Comparison of ENCODE assay signal across 8 cellular contexts in genomic region chr7:23055582-23056178, GRCh38. TPM values are rescaled to one million over a fixed set of nuclear protein-coding genes. Genes with fewer than 3 reads are reported as not detected.
DNase-seq lines count a peak whose midpoint lies in the region; ATAC-seq, FAIRE-seq and TF ChIP-seq lines count a peak whose summit lies in the region.

No MANE protein-coding gene starts in this region.

- no peak for DNase-seq in Right ventricle myocardium inferior (ENCODE audit: missing footprints)
- no peak for DNase-seq in cardiac septum (ENCODE audit: low spot score)
- peak; percentile 77 for DNase-seq in NCI-H460 (ENCODE audit: extremely low read depth, low read depth)
- peak; percentile 75 for DNase-seq in activated CD4-positive, alpha-beta T cell treated with anti-CD3 and anti-CD28 coated beads, Interleukin-2, amount 10 ng/mL, durations not matched to agents 7 days and 5 days
- no peak for DNase-seq in H1 (ENCODE audit: low read depth in 1 of 2, low spot score in 2 of 2)
- peak; percentile 63 for DNase-seq in mucosa of gallbladder (ENCODE audit: low spot score)
- peak; percentile 31 for DNase-seq in stomach

- no peak overlapping the region for H2BK20ac ChIP-seq in H1 (ENCODE audit: low read length)

- no peak overlapping the region for H3K4ac ChIP-seq in H1 (replicated peaks; ENCODE audit: insufficient read length, low read depth, low read length)

- no peak overlapping the region for H4K5ac ChIP-seq in H1 (ENCODE audit: insufficient read length, low read depth, low read length)

- peaks cover 4% of the 10 kb centered on the region for H3K4me1 Mint-ChIP-seq in activated CD4-positive, alpha-beta T cell treated with anti-CD3 and anti-CD28 coated beads, Interleukin-2, amount 10 ng/mL, durations not matched to agents 7 days and 5 days

- H3K9ac ChIP-seq in H1 (replicated peaks in 1 of 4; ENCODE audit: extremely low read depth in 1 of 4, low read depth in 3 of 4, low read length in 3 of 4): no peak overlapping the region

- H4K8ac ChIP-seq in H1 (ENCODE audit: extremely low read depth, insufficient read depth, low read length): no peak overlapping the region

- no peaks in the 10 kb centered on the region for H3K9me3 Mint-ChIP-seq in activated CD4-positive, alpha-beta T cell treated with anti-CD3 and anti-CD28 coated beads, Interleukin-2, amount 10 ng/mL, durations not matched to agents 7 days and 5 days

- H3K79me1 ChIP-seq in H1 (ENCODE audit: low read depth, low read length): no peaks in the 10 kb centered on the region

- H3K56ac ChIP-seq in H1 (replicated peaks; ENCODE audit: insufficient read length, low read depth, low read length): no peak overlapping the region

- CTCF ChIA-PET in activated CD4-positive, alpha-beta T cell treated with anti-CD3 and anti-CD28 coated beads, Interleukin-2, amount 10 ng/mL, durations not matched to agents 7 days and 5 days (lab: Charles Lee): interaction anchor here (0.7 to 2.7 kb wide), 17 partner anchors 12 to 495 kb away, joined by 3 to 10 read pairs (median 4); partner anchors contain the start of gene IL6
- CTCF ChIA-PET in H1 (lab: Charles Lee; ENCODE audit: partially characterized antibody): interaction anchor here (0.6 to 3.6 kb wide), 69 partner anchors 11 to 1164 kb away, joined by 3 to 33 read pairs (median 4); partner anchors contain the start of gene IL6

- H3K27ac ChIP-seq in H1 (ENCODE audit: low read depth, low read length) (no peak overlapping the region), stomach (no peak overlapping the region)

- H3K36me3 Mint-ChIP-seq in activated CD4-positive, alpha-beta T cell treated with anti-CD3 and anti-CD28 coated beads, Interleukin-2, amount 10 ng/mL, durations not matched to agents 7 days and 5 days (ENCODE audit: low read depth): no peaks in the 10 kb centered on the region

- H3K27me3 ChIP-seq in H1 (replicated peaks in 1 of 4; ENCODE audit: control insufficient read depth in 3 of 4, extremely low read depth in 1 of 4, insufficient read depth in 3 of 4, low read length in 3 of 4) (no peaks in the 10 kb centered on the region), stomach (no peaks in the 10 kb centered on the region)

- no peak overlapping the region for H3K23ac ChIP-seq in H1 (ENCODE audit: insufficient read length)

- H2AK5ac ChIP-seq in H1 (ENCODE audit: low read depth, low read length): no peak overlapping the region

- H3K4me3 ChIP-seq in H1 (ENCODE audit: extremely low read depth in 1 of 4, insufficient read depth in 2 of 4, low read depth in 3 of 4, low read length in 4 of 4): no peak overlapping the region
- no peak overlapping the region for H3K4me3 ChIP-seq in stomach

- no peak for TF ChIP-seq POLR2A in H1 (IDR thresholded peaks at IDR 0.05; ENCODE audit: control extremely low read depth in 1 of 2, low read depth in 2 of 2, low read length in 2 of 2)
- no peak for TF ChIP-seq POLR2A in stomach (IDR thresholded peaks at IDR 0.05)

- H3K9me3 ChIP-seq in H1 (ENCODE audit: insufficient read depth in 2 of 2, low read depth in 1 of 2, low read length in 1 of 2): no peaks in the 10 kb centered on the region
- H3K9me3 ChIP-seq in stomach: no peaks in the 10 kb centered on the region

- H3K4me1 ChIP-seq in H1 (replicated peaks in 1 of 4; ENCODE audit: control insufficient read depth in 3 of 4, insufficient read depth in 4 of 4, low read length in 3 of 4): no peaks in the 10 kb centered on the region
- H3K4me1 ChIP-seq in stomach: no peaks in the 10 kb centered on the region

- no peaks in the 10 kb centered on the region; the same call in 1 of the 2 replicates for H3K23me2 ChIP-seq in H1 (ENCODE audit: low read depth, low read length)

- no peak overlapping the region for H2BK120ac ChIP-seq in H1 (replicated peaks; ENCODE audit: low read depth, low read length)

- ATAC-seq in Right ventricle myocardium inferior (peak; percentile 67), HG03175 (IDR thresholded peaks at IDR 0.05; ENCODE audit: unreplicated experiment) (peak; percentile 87)

- H3K27me3 Mint-ChIP-seq in activated CD4-positive, alpha-beta T cell treated with anti-CD3 and anti-CD28 coated beads, Interleukin-2, amount 10 ng/mL, durations not matched to agents 7 days and 5 days: no peaks in the 10 kb centered on the region

- H3K79me2 ChIP-seq in H1 (ENCODE audit: control insufficient read depth in 1 of 2, insufficient read depth in 2 of 2, low read length in 2 of 2): no peaks in the 10 kb centered on the region

- H4K91ac ChIP-seq in H1 (replicated peaks; ENCODE audit: insufficient read length, low read length): no peak overlapping the region

- H3K18ac ChIP-seq in H1 (ENCODE audit: extremely low read depth, low read length): no peak overlapping the region

- no peaks in the 10 kb centered on the region for H4K20me1 ChIP-seq in H1 (replicated peaks in 1 of 2; ENCODE audit: control insufficient read depth in 1 of 2, insufficient read depth in 2 of 2, low read length in 2 of 2)

- TF ChIP-seq CTCF in H1 (IDR thresholded peaks at IDR 0.05; ENCODE audit: control extremely low read depth in 1 of 3, insufficient read depth in 1 of 3, low read depth in 1 of 3, low read length in 3 of 3): peak in 2 of 3 experiments; percentile 78 to 83; a peak in 3 of 4 replicates
- peak in 5 of 7 experiments; percentile 71 to 80 (median 77) for TF ChIP-seq CTCF in stomach (IDR thresholded peaks at IDR 0.05)

- H3K27ac Mint-ChIP-seq in activated CD4-positive, alpha-beta T cell treated with anti-CD3 and anti-CD28 coated beads, Interleukin-2, amount 10 ng/mL, durations not matched to agents 7 days and 5 days: no peak overlapping the region

- TF ChIP-seq RAD21 in H1 (IDR thresholded peaks at IDR 0.05 in 1 of 2, conservative IDR thresholded peaks at IDR 0.05 in 1 of 2; ENCODE audit: low read depth in 2 of 2, low read length in 2 of 2): peak; percentile 98

- H2BK5ac ChIP-seq in H1 (ENCODE audit: low read depth, low read length): no peak overlapping the region

- H3K14ac ChIP-seq in H1 (ENCODE audit: insufficient read length): no peak overlapping the region

- peak; percentile 88 for FAIRE-seq in H1 (lab: Jason Lieb, UNC)

- H2AFZ ChIP-seq in H1 (ENCODE audit: low read length): no peak overlapping the region

- no peak for TF ChIP-seq EP300 in H1 (IDR thresholded peaks at IDR 0.05; ENCODE audit: borderline replicate concordance in 1 of 2, low read depth in 2 of 2, low read length in 2 of 2)
- TF ChIP-seq EP300 in stomach (IDR thresholded peaks at IDR 0.05): no peak

- H3K36me3 ChIP-seq in H1 (ENCODE audit: control insufficient read depth in 2 of 4, insufficient read depth in 4 of 4, low read length in 3 of 4) (no peaks in the 10 kb centered on the region), stomach (no peaks in the 10 kb centered on the region)

- no peak overlapping the region for H2BK15ac ChIP-seq in H1 (ENCODE audit: low read length)

- no peak overlapping the region for H2BK12ac ChIP-seq in H1 (ENCODE audit: low read depth, low read length)

- 2% methylated on average over 2 of the region's 2 CpGs; no CpG with 5 or more reads in 1 of the 2 experiments for WGBS in H1 (ENCODE audit: extremely low coverage in 1 of 2, insufficient coverage in 1 of 2, insufficient read length in 1 of 2, insufficient replicate concordance in 2 of 2, low coverage in 1 of 2, low lambda C conversion rate in 2 of 2, missing lambda C conversion rate in 1 of 2), 2 experiments
- WGBS in stomach, 5 donors: 0 to 1% (median 0%) methylated on average over 2 of the region's 2 CpGs

- POLR2A ChIA-PET in activated CD4-positive, alpha-beta T cell treated with anti-CD3 and anti-CD28 coated beads, Interleukin-2, amount 10 ng/mL, durations not matched to agents 7 days and 5 days (lab: Charles Lee): no interaction called here
- POLR2A ChIA-PET in H1 (lab: Charles Lee; ENCODE audit: partially characterized antibody): interaction anchor here (1.1 to 3.0 kb wide), 4 partner anchors 189 to 246 kb away, joined by 4 to 12 read pairs (median 8); no protein-coding TSS in a partner anchor

- intact Hi-C loops in Right ventricle myocardium inferior (cut with DNase I) (loop anchor here (1.0 to 5.0 kb wide), 4 partner anchors 201 to 495 kb away; partner anchors contain the start of genes IL6 and TOMM7), cardiac septum (cut with DNase I) (loop anchor here (5.0 to 10.0 kb wide), 2 partner anchors 201 to 493 kb away; no protein-coding TSS in a partner anchor), stomach (cut with DNase I; ENCODE audit: low total_unique reads) (loop anchor here (10.0 kb wide), 1 partner anchor 231 kb away; the partner anchor contains the start of gene TOMM7)

- H3K4me3 Mint-ChIP-seq in activated CD4-positive, alpha-beta T cell treated with anti-CD3 and anti-CD28 coated beads, Interleukin-2, amount 10 ng/mL, durations not matched to agents 7 days and 5 days: no peak overlapping the region

- no peak overlapping the region for H3K4me2 ChIP-seq in H1 (ENCODE audit: insufficient read depth in 1 of 2, low read depth in 2 of 2, low read length in 2 of 2)

RNA-seq across cellular contexts. Expression of gene HYCC1, which starts 41.8 kb away (rescaled TPM):
- 40.8 TPM for total RNA-seq in Right ventricle myocardium inferior
- total RNA-seq in cardiac septum: 38.9 TPM
- 22.2 and 30.7 TPM in 2 replicates for total RNA-seq in NCI-H460 (2014; rRNA removed; shearing (Covaris generic))
- polyA plus RNA-seq in NCI-H460 (2014; cell fraction: nucleus; rRNA removed): 17.6 and 20.6 TPM in 2 replicates
- 10 to 100 TPM; 47.2 to 54.2 TPM for total RNA-seq in activated CD4-positive, alpha-beta T cell treated with anti-CD3 and anti-CD28 coated beads, Interleukin-2, amount 10 ng/mL, durations not matched to agents 7 days and 5 days
- total RNA-seq in H1 (2021; fragmentation: NEBNext Ultra II Directional; extraction: Animal tissue kit (Norgen Biotek cat#: 25700)): 142 and 147 TPM in 2 replicates
- polyA plus RNA-seq in H1 (2011; rRNA removed): 20.2 and 23.8 TPM in 2 replicates
- 47.7 TPM for polyA plus RNA-seq in H1 (2011; cell fraction: cytosol; rRNA removed)
- 26.4 TPM for polyA plus RNA-seq in H1 (2011; cell fraction: nucleus; rRNA removed)
- 34.4 to 57.3 TPM (median 50.0 TPM) in 4 replicates for polyA plus RNA-seq in H1 (2012, experiment 1 of 2)
- 3.4 TPM for polyA plus RNA-seq in H1 (2012, experiment 2 of 2)
- 144 TPM for polyA plus RNA-seq in H1 (2013, experiment 1 of 2)
- 155 TPM for polyA plus RNA-seq in H1 (2013, experiment 2 of 2)
- polyA minus RNA-seq in H1 (2011; rRNA and poly(A)+ RNA removed): 48.0 and 67.9 TPM in 2 replicates
- 29.4 TPM for polyA minus RNA-seq in H1 (2011; cell fraction: cytosol; rRNA and poly(A)+ RNA removed)
- polyA minus RNA-seq in H1 (2011; cell fraction: nucleus; rRNA and poly(A)+ RNA removed): 64.8 TPM
- 20.5 TPM for total RNA-seq in mucosa of gallbladder
- 10 to 100 TPM in 2 of 5 donors, 1 to 10 TPM in 2, under 1 TPM in 1; 0.58 to 32.9 (median 5.4) TPM for total RNA-seq in stomach
- polyA plus RNA-seq in stomach: 1 to 10 TPM; 2.6 to 7.7 (median 2.7) TPM

RNA-seq across cellular contexts. Expression of gene KLHL7, which starts 49.9 kb away (rescaled TPM):
- total RNA-seq in Right ventricle myocardium inferior (162 TPM), cardiac septum (103 TPM), mucosa of gallbladder (29.9 TPM), stomach (10 to 100 TPM; 12.5 to 55.9 (median 23.3) TPM)
- 43.5 and 50.9 TPM in 2 replicates for total RNA-seq in NCI-H460 (2014; rRNA removed; shearing (Covaris generic))
- 30.8 and 36.7 TPM in 2 replicates for polyA plus RNA-seq in NCI-H460 (2014; cell fraction: nucleus; rRNA removed)
- total RNA-seq in activated CD4-positive, alpha-beta T cell treated with anti-CD3 and anti-CD28 coated beads, Interleukin-2, amount 10 ng/mL, durations not matched to agents 7 days and 5 days: 10 to 100 TPM; 16.5 to 16.7 TPM
- 111 and 115 TPM in 2 replicates for total RNA-seq in H1 (2021; fragmentation: NEBNext Ultra II Directional; extraction: Animal tissue kit (Norgen Biotek cat#: 25700))
- polyA plus RNA-seq in H1 (2011; rRNA removed) (44.2 and 65.3 TPM in 2 replicates), stomach (10 to 100 TPM in 1 of 3 donors, 1 to 10 TPM in 2; 8.4 to 21.7 (median 9.7) TPM)
- 79.0 TPM for polyA plus RNA-seq in H1 (2011; cell fraction: cytosol; rRNA removed)
- 32.6 TPM for polyA plus RNA-seq in H1 (2011; cell fraction: nucleus; rRNA removed)
- 68.9 to 121 TPM (median 90.5 TPM) in 4 replicates for polyA plus RNA-seq in H1 (2012, experiment 1 of 2)
- 56.0 TPM for polyA plus RNA-seq in H1 (2012, experiment 2 of 2)
- polyA plus RNA-seq in H1 (2013, experiment 1 of 2): 84.0 TPM
- polyA plus RNA-seq in H1 (2013, experiment 2 of 2): 88.6 TPM
- polyA minus RNA-seq in H1 (2011; rRNA and poly(A)+ RNA removed): 48.6 and 66.7 TPM in 2 replicates
- 79.2 TPM for polyA minus RNA-seq in H1 (2011; cell fraction: cytosol; rRNA and poly(A)+ RNA removed)
- polyA minus RNA-seq in H1 (2011; cell fraction: nucleus; rRNA and poly(A)+ RNA removed): 95.1 TPM

Comparison
In these comparisons a context has a peak if more than half of its experiments do, and no peak if none do; other contexts are left out.
1. DNase-seq: peak in NCI-H460 (single experiment), activated CD4-positive, alpha-beta T cell treated with anti-CD3 and anti-CD28 coated beads, Interleukin-2, amount 10 ng/mL, durations not matched to agents 7 days and 5 days (single experiment), mucosa of gallbladder (single experiment) and stomach (single experiment); none in Right ventricle myocardium inferior (single experiment), cardiac septum (single experiment) and H1 (0 of 2).